ENCODE assay signal across 14 cellular contexts in genomic region chr17:74059471-74059870, GRCh38.
DNase-seq lines count a peak whose midpoint lies in the region; ATAC-seq and TF ChIP-seq lines count a peak whose summit lies in the region.
"Had no signal": no experiment of that assay in that cellular context is flagged by ENCODE, and none has a peak within 500 bp of the region (broad histone marks: within the 10 kb centered on the region; RNA-seq: fewer than 3 reads in every experiment).

No MANE protein-coding gene starts in this region.

- no peaks in the 10 kb centered on the region for H3K9me2 ChIP-seq in PC-3 (replicated peaks; ENCODE audit: low read length)

- no peaks in the 10 kb centered on the region for H3F3A ChIP-seq in PC-3 (ENCODE audit: low read length, unreplicated experiment)

- POLR2A ChIA-PET in PC-3 (lab: Charles Lee; ENCODE audit: unreplicated experiment): no interaction called here

- no peak for TF ChIP-seq CTCF in PC-3 (conservative IDR thresholded peaks at IDR 0.05; ENCODE audit: low read depth, low read length)

- BruUV-seq in PC-3 (replicated peaks; lab: Mats Ljungman, UMichigan): no TSS peak

- H3K27me3 ChIP-seq in PC-3 (ENCODE audit: low read length): peaks cover 85% of the 10 kb centered on the region
- H3K27me3 ChIP-seq: brain microvascular endothelial cell had no signal

- no peak for ATAC-seq in PC-3
- ATAC-seq: heart left ventricle; stimulated activated memory B cell treated with anti-CD40 and anti-IgM and Interleukin-4, amounts not matched to agents 10 μg/mL and 1 μg/mL and 100 μg/mL, for 72 hours had no signal

- no peak overlapping the region for H3K4me3 ChIP-seq in PC-3 (ENCODE audit: low read length)
- H3K4me3 ChIP-seq: heart left ventricle, SJSA1 had no signal

- H3K9ac ChIP-seq in PC-3 (ENCODE audit: low read length): no peak overlapping the region
- H3K9ac ChIP-seq: parathyroid adenoma had no signal

- no peak overlapping the region for H3K4me2 ChIP-seq in PC-3 (ENCODE audit: low read length)

- H3K4me1 ChIP-seq in PC-3 (ENCODE audit: insufficient read depth, low read length): no peaks in the 10 kb centered on the region
- H3K4me1 ChIP-seq: heart left ventricle, parathyroid adenoma, SJSA1 had no signal

- no peak overlapping the region for H2AFZ ChIP-seq in PC-3 (ENCODE audit: low read length)
- H2AFZ ChIP-seq: parathyroid adenoma had no signal

- no peaks in the 10 kb centered on the region for H3K36me3 ChIP-seq in PC-3 (ENCODE audit: low read depth, low read length)
- H3K36me3 ChIP-seq: brain microvascular endothelial cell, heart left ventricle, SJSA1 had no signal

- no peaks in the 10 kb centered on the region for H3K9me3 ChIP-seq in PC-3 (ENCODE audit: low read length)
- H3K9me3 ChIP-seq: heart left ventricle, SJSA1 had no signal

- H3K27ac ChIP-seq in PC-3 (ENCODE audit: low read length): no peak overlapping the region
- H3K27ac ChIP-seq: brain microvascular endothelial cell, heart left ventricle, parathyroid adenoma, SJSA1 had no signal

- H3K79me2 ChIP-seq in PC-3 (ENCODE audit: low read length): no peaks in the 10 kb centered on the region
- H3K79me2 ChIP-seq: parathyroid adenoma had no signal

- CTCF ChIA-PET in PC-3 (lab: Charles Lee): no interaction called here

- intact Hi-C loops in PC-3 (cut with micrococcal nuclease): no loop called here

- DNase-seq in DMS 273 treated with DMSO at 0.1 percent for 48 hours (lab: John Stamatoyannopoulos, UW): peak; percentile 75
- peak; percentile 81 for DNase-seq in NCI-H1694 treated with DMSO at 0.1 percent for 48 hours (lab: John Stamatoyannopoulos, UW)
- peak; percentile 7 for DNase-seq in NCI-H748 treated with DMSO at 0.1 percent for 48 hours (lab: John Stamatoyannopoulos, UW)
- peak; percentile 75 for DNase-seq in medulla oblongata (ENCODE audit: extremely low spot score)
- DNase-seq in ureter (ENCODE audit: low spot score): no peak
- no peak for DNase-seq in T-helper 9 cell
- no peak for DNase-seq in AG20443 (ENCODE audit: low spot score)
- DNase-seq in PC-3: no peak
- DNase-seq: activated naive CD4-positive, alpha-beta T cell treated with anti-CD3 and anti-CD28 coated beads, Interleukin-2, amount 50 U/mL, for 16 hours; brain microvascular endothelial cell; heart left ventricle had no signal

- no peaks in the 10 kb centered on the region for H4K20me1 ChIP-seq in PC-3 (ENCODE audit: low read length)

Comparison
In these comparisons a context has a peak if more than half of its experiments do, and no peak if none do; other contexts are left out.
1. DNase-seq: peak in DMS 273 treated with DMSO at 0.1 percent for 48 hours (single experiment), NCI-H1694 treated with DMSO at 0.1 percent for 48 hours (single experiment), NCI-H748 treated with DMSO at 0.1 percent for 48 hours (single experiment) and medulla oblongata (single experiment); none in ureter (single experiment), T-helper 9 cell (single experiment), AG20443 (single experiment) and PC-3 (single experiment).